3 cellular contexts compared by ENCODE assay signal in genomic region chr3:116192464-116192863, GRCh38.
TF ChIP-seq lines count a peak whose summit lies in the region.

No MANE protein-coding gene starts in this region.

TF ChIP-seq in HepG2, 621 proteins besides CTCF, POLR2A, EP300 and RAD21:
- TF ChIP-seq MAFF (IDR thresholded peaks at IDR 0.05; ENCODE audit: low read depth, low read length) (peak; percentile 84), MAFK (conservative IDR thresholded peaks at IDR 0.05 in 1 of 2, IDR thresholded peaks at IDR 0.05 in 1 of 2; ENCODE audit: low read length in 2 of 2) (peak; percentile 75 to 91), MXD4 (CRISPR knock-in tag; IDR thresholded peaks at IDR 0.05) (no peak), MAX (IDR thresholded peaks at IDR 0.05) (no peak)
TF ChIP-seq in HepG2: peak in this region for 2.

TF ChIP-seq in IMR-90, 13 proteins besides CTCF, POLR2A, EP300 and RAD21:
- TF ChIP-seq ELK1 (IDR thresholded peaks at IDR 0.05; ENCODE audit: borderline replicate concordance, low read depth, low read length) (no peak), MAFK (IDR thresholded peaks at IDR 0.05; ENCODE audit: low read depth, low read length) (peak; percentile 91)

TF ChIP-seq in K562, 482 proteins besides CTCF, POLR2A, EP300 and RAD21:
- TF ChIP-seq RBBP5 (IDR thresholded peaks at IDR 0.05; ENCODE audit: borderline replicate concordance, insufficient read depth, low read length, poor library complexity, severe bottlenecking): no peak
- TF ChIP-seq ZNF764 (CRISPR knock-in tag; IDR thresholded peaks at IDR 0.05; ENCODE audit: low read depth): no peak
- TF ChIP-seq MLLT1 (IDR thresholded peaks at IDR 0.05): no peak
- no peak for TF ChIP-seq HNRNPL (IDR thresholded peaks at IDR 0.05; ENCODE audit: low read depth, low read length)
- no peak for TF ChIP-seq CBX5 (IDR thresholded peaks at IDR 0.05; ENCODE audit: borderline replicate concordance, low read depth)
- TF ChIP-seq RCOR1 (IDR thresholded peaks at IDR 0.05; ENCODE audit: borderline replicate concordance in 1 of 2, low read depth in 2 of 2, low read length in 2 of 2): no peak
- TF ChIP-seq MAFF (IDR thresholded peaks at IDR 0.05; ENCODE audit: low read length): peak; percentile 62
- TF ChIP-seq NR3C1 (CRISPR knock-in tag; IDR thresholded peaks at IDR 0.05): no peak
- no peak for TF ChIP-seq NCOA1 (IDR thresholded peaks at IDR 0.05; ENCODE audit: low read depth)
- TF ChIP-seq C11orf30 (IDR thresholded peaks at IDR 0.05; ENCODE audit: low read depth): peak; percentile 64
- peak; percentile 72 for TF ChIP-seq MAFG (tag; conservative IDR thresholded peaks at IDR 0.05)
- no peak for TF ChIP-seq ZNF140 (CRISPR knock-in tag; IDR thresholded peaks at IDR 0.05)
- no peak for TF ChIP-seq ATF4 (CRISPR knock-in tag; IDR thresholded peaks at IDR 0.05)
- TF ChIP-seq ZNF316 (IDR thresholded peaks at IDR 0.05): peak; percentile 80
- no peak for TF ChIP-seq ZBTB43 (CRISPR knock-in tag; IDR thresholded peaks at IDR 0.05)
- no peak for TF ChIP-seq ADNP (tag; IDR thresholded peaks at IDR 0.05)
- no peak for TF ChIP-seq TAF1 (IDR thresholded peaks at IDR 0.05; ENCODE audit: control insufficient read depth, extremely low read depth, insufficient read depth, low read length, severe bottlenecking)
- TF ChIP-seq MAFK (IDR thresholded peaks at IDR 0.05; ENCODE audit: low read length): peak; percentile 59
- TF ChIP-seq TRIM25 (IDR thresholded peaks at IDR 0.05; ENCODE audit: borderline replicate concordance): no peak
- TF ChIP-seq GTF2E2 (tag; IDR thresholded peaks at IDR 0.05): no peak
- TF ChIP-seq SRSF3 (IDR thresholded peaks at IDR 0.05; ENCODE audit: insufficient read depth, low read length): no peak
- TF ChIP-seq ZNF75A (CRISPR knock-in tag; IDR thresholded peaks at IDR 0.05): no peak
- TF ChIP-seq TEAD4 (IDR thresholded peaks at IDR 0.05; ENCODE audit: low read length): no peak
- no peak for TF ChIP-seq TEAD4 (CRISPR knock-in tag; IDR thresholded peaks at IDR 0.05; ENCODE audit: borderline replicate concordance)
- no peak for TF ChIP-seq E2F6 (IDR thresholded peaks at IDR 0.05; ENCODE audit: borderline replicate concordance in 1 of 2, extremely low read depth in 1 of 2, insufficient read depth in 1 of 2, insufficient read length in 1 of 2, low read depth in 1 of 2, low read length in 1 of 2, poor library complexity in 1 of 2, severe bottlenecking in 1 of 2)
- no peak for TF ChIP-seq MTA3 (IDR thresholded peaks at IDR 0.05; ENCODE audit: borderline replicate concordance)
- no peak for TF ChIP-seq ZBTB26 (CRISPR knock-in tag; IDR thresholded peaks at IDR 0.05)
TF ChIP-seq in K562: peak in this region for 5.
